Comparison of ENCODE assay signal across 10 cellular contexts in the genomic region with DNA sequence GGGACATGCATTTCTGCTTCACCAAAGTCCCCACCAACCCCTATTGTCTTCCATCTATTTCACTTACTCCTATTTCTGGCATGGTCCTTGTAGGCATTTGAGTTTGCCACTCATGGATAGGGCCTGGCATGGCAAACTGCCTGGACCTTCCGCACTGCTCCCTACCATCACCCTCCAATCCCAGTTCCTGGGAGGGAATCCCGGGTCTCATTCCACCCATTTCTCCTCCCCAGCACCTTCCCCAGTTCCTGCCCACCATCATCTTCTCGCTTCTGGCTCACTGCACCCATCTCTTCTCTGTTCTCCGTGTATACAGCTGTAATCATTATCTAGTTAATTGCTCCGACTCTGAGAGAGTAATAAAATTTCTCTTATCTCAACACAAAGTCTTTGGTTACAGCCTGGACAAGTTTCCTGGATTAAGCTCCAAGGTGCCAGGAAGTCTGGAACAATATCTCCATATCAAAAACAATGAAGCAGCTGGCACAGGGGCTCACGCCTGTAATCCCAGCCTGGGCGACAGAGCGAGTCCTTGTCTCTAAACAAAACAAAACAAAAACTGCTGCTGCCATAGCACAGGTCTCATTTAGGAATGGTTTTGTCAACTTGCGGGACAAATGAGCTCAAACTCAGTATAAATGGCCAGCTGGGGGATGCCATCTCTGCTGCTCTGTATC. TPM values are rescaled to one million over a fixed set of nuclear protein-coding genes. Genes with fewer than 3 reads are reported as not detected.
DNase-seq lines count a peak whose midpoint lies in the region; ATAC-seq, FAIRE-seq and TF ChIP-seq lines count a peak whose summit lies in the region.
"Had no signal": no experiment of that assay in that cellular context is flagged by ENCODE, and none has a peak within 500 bp of the region (broad histone marks: within the 10 kb centered on the region; RNA-seq: fewer than 3 reads in every experiment).

No MANE protein-coding gene starts in this region.

- H3K4me2 ChIP-seq in GM12878 (ENCODE audit: control insufficient read depth, insufficient read depth) = no peak overlapping the region

- H4K20me1 ChIP-seq in GM12878 (ENCODE audit: control insufficient read depth, insufficient read depth) = no peaks in the 10 kb centered on the region

- CTCF ChIA-PET in GM12878 (lab: Yijun Ruan, JAX) = interaction anchor here (0.8 to 5.4 kb wide), 12 partner anchors 8 to 223 kb away, joined by 3 to 76 read pairs (median 4); partner anchors contain the start of gene POLR2I

- no peak for TF ChIP-seq RAD21 in GM12878 (IDR thresholded peaks at IDR 0.05; ENCODE audit: insufficient read depth, low read depth, low read length)

- RAD21 ChIA-PET in GM12878 (lab: Charles Lee; ENCODE audit: unreplicated experiment) = interaction anchor here (0.9 to 5.0 kb wide), 5 partner anchors 40 to 238 kb away, joined by 3 to 69 read pairs (median 4); partner anchors contain the start of genes POLR2I and TBCB

- in situ Hi-C loops in GM12878 (cut with MboI) = no loop called here

- DNase-seq in D341Med (ENCODE audit: low spot score) = peak; percentile 68
- DNase-seq in NCI-H2029 (lab: John Stamatoyannopoulos, UW) = peak; percentile 88
- DNase-seq in GM12878 (ENCODE audit: low read depth, low spot score) = no peak
- DNase-seq in NCI-H187 (lab: John Stamatoyannopoulos, UW) = no peak
- no peak for DNase-seq in germinal center (ENCODE audit: low spot score)
- DNase-seq: foreskin melanocyte had no signal

- SMC1A ChIA-PET in GM12878 (lab: Charles Lee; ENCODE audit: uncharacterized antibody, unreplicated experiment) = interaction anchor here (0.8 to 3.5 kb wide), 5 partner anchors 41 to 275 kb away, joined by 3 to 38 read pairs (median 3); partner anchors contain the start of gene THAP8

- no peak for FAIRE-seq in GM12878 (lab: Jason Lieb, UNC)

- ATAC-seq in GM12878 = no peak
- ATAC-seq in GM19467 (IDR thresholded peaks at IDR 0.05; ENCODE audit: unreplicated experiment) = no peak
- no peak for ATAC-seq in GM21381 (IDR thresholded peaks at IDR 0.05; ENCODE audit: unreplicated experiment)

- no peak for TF ChIP-seq POLR2A in GM12878 (IDR thresholded peaks at IDR 0.05; ENCODE audit: low read depth, low read length)

- TF ChIP-seq CTCF in GM12878 (IDR thresholded peaks at IDR 0.05 in 2 of 3, conservative IDR thresholded peaks at IDR 0.05 in 1 of 3; ENCODE audit: control insufficient read depth in 2 of 3, extremely low read depth in 1 of 3, insufficient read depth in 1 of 3, low read depth in 3 of 3, low read length in 3 of 3) = no peak

- no peaks in the 10 kb centered on the region for H3K79me2 ChIP-seq in GM12878 (ENCODE audit: control insufficient read depth, insufficient read depth, low read length)

- H3K27ac ChIP-seq in GM12878 (ENCODE audit: control insufficient read depth, insufficient read depth) = no peak overlapping the region

- H2AFZ ChIP-seq in GM12878 (ENCODE audit: control insufficient read depth, low read depth, low read length) = no peak overlapping the region

- H3K4me3 ChIP-seq in GM12878 (no peak overlapping the region), mucosa of stomach (ENCODE audit: low read length) (no peak overlapping the region)

- TF ChIP-seq EP300 in GM12878 (IDR thresholded peaks at IDR 0.05; ENCODE audit: borderline replicate concordance in 1 of 2, control insufficient read depth in 1 of 2, low read depth in 2 of 2, low read length in 2 of 2) = no peak

- WGBS in GM12878 (ENCODE audit: insufficient coverage, insufficient replicate concordance, low lambda C conversion rate, missing lambda C conversion rate) = 91% methylated on average over 9 of the region's 9 CpGs

- no peaks in the 10 kb centered on the region for H3K27me3 ChIP-seq in GM12878 (replicated peaks in 1 of 2; ENCODE audit: control insufficient read depth in 2 of 2, insufficient read depth in 2 of 2, low read length in 1 of 2)
- no peaks in the 10 kb centered on the region for H3K27me3 ChIP-seq in mucosa of stomach (ENCODE audit: control insufficient read depth, insufficient read depth, low read length)

- H3K9ac ChIP-seq in GM12878 (ENCODE audit: control insufficient read depth, insufficient read depth, low read length) = no peak overlapping the region
- peak overlapping the region; percentile 28 for H3K9ac ChIP-seq in mucosa of stomach (ENCODE audit: low read length)

- intact Hi-C loops in GM12878 (cut with micrococcal nuclease; ENCODE audit: unreplicated experiment) = no loop called here

- H3K36me3 ChIP-seq in GM12878 (ENCODE audit: control insufficient read depth in 2 of 2, insufficient read depth in 2 of 2, low read length in 1 of 2) (no peaks in the 10 kb centered on the region), mucosa of stomach (ENCODE audit: control insufficient read depth, insufficient read depth, low read length) (no peaks in the 10 kb centered on the region)

- BruUV-seq in GM12878 (replicated peaks; lab: Mats Ljungman, UMichigan) = TSS peak; percentile 57

- POLR2A ChIA-PET in GM12878 (lab: Charles Lee) = interaction anchor here (1.0 kb wide), 1 partner anchor 41 kb away, joined by 7 read pairs; no protein-coding TSS in a partner anchor

- H3K4me1 ChIP-seq in GM12878 (ENCODE audit: control insufficient read depth, insufficient read depth, low read length) = no peaks in the 10 kb centered on the region
- H3K4me1 ChIP-seq in mucosa of stomach (ENCODE audit: control insufficient read depth, insufficient read depth, low read length) = peaks cover 8% of the 10 kb centered on the region

- H3K9me3 ChIP-seq in GM12878 (replicated peaks; ENCODE audit: control insufficient read depth, insufficient read depth, low read length) (no peaks in the 10 kb centered on the region), mucosa of stomach (ENCODE audit: control insufficient read depth, low read length) (no peaks in the 10 kb centered on the region)

RNA-seq across cellular contexts. Expression of gene COX7A1, which starts 17.0 kb away (rescaled TPM):
- total RNA-seq in GM12878 (2013; cell fraction: nucleolus; rRNA removed) = not detected in 2 replicates
- total RNA-seq in GM12878 (2014; rRNA removed) = not detected in 2 replicates
- not detected in 2 replicates for total RNA-seq in GM12878 (2014; rRNA removed; fragmentation: Illumina TruSeq; extraction: Trizol)
- total RNA-seq in GM12878 (2021) = not detected in 2 replicates
- polyA plus RNA-seq in GM12878 (2011; ENCODE audit: low read depth) = not detected
- polyA plus RNA-seq in GM12878 (2011; rRNA removed) = not detected in 2 replicates
- not detected in 2 replicates for polyA plus RNA-seq in GM12878 (2011; cell fraction: cytosol; rRNA removed)
- not detected in 2 replicates for polyA plus RNA-seq in GM12878 (2011; cell fraction: nucleus; rRNA removed)
- polyA plus RNA-seq in GM12878 (2012) = not detected in 2 replicates
- polyA plus RNA-seq in GM12878 (2014; fragmentation: Illumina TruSeq; extraction: Trizol) = not detected in 2 replicates
- not detected for polyA plus RNA-seq in GM12878 (2014; fragmentation: Nextera tagmentation; extraction: Ambion mirVana)
- not detected in 2 replicates for polyA plus RNA-seq in GM12878 (2014; rRNA removed)
- not detected for polyA plus RNA-seq in GM12878 (2016; fragmentation: Nextera tagmentation; extraction: Ambion mirVana)
- not detected in 2 replicates for polyA minus RNA-seq in GM12878 (2011; rRNA and poly(A)+ RNA removed)
- not detected in 2 replicates for polyA minus RNA-seq in GM12878 (2011; cell fraction: cytosol; rRNA and poly(A)+ RNA removed)
- polyA minus RNA-seq in GM12878 (2011; cell fraction: nucleus; rRNA and poly(A)+ RNA removed) = not detected in 2 replicates
- polyA plus RNA-seq: CD14-positive monocyte had no signal

RNA-seq across cellular contexts. Expression of gene CAPNS1, which starts 29.4 kb away (rescaled TPM):
- total RNA-seq in GM12878 (2013; cell fraction: nucleolus; rRNA removed) = 53.2 and 61.2 TPM in 2 replicates
- 232 and 266 TPM in 2 replicates for total RNA-seq in GM12878 (2014; rRNA removed)
- total RNA-seq in GM12878 (2014; rRNA removed; fragmentation: Illumina TruSeq; extraction: Trizol) = 210 and 223 TPM in 2 replicates
- total RNA-seq in GM12878 (2021) = 430 and 441 TPM in 2 replicates
- 195 TPM for polyA plus RNA-seq in GM12878 (2011; ENCODE audit: low read depth)
- polyA plus RNA-seq in GM12878 (2011; rRNA removed) = 251 and 562 TPM in 2 replicates
- polyA plus RNA-seq in GM12878 (2011; cell fraction: cytosol; rRNA removed) = 296 and 342 TPM in 2 replicates
- polyA plus RNA-seq in GM12878 (2011; cell fraction: nucleus; rRNA removed) = 181 and 231 TPM in 2 replicates
- polyA plus RNA-seq in GM12878 (2012) = 375 and 446 TPM in 2 replicates
- 366 and 491 TPM in 2 replicates for polyA plus RNA-seq in GM12878 (2014; fragmentation: Illumina TruSeq; extraction: Trizol)
- polyA plus RNA-seq in GM12878 (2014; fragmentation: Nextera tagmentation; extraction: Ambion mirVana) = 100 to 1,000 TPM in 1 of 2 experiments, 10 to 100 TPM in 1; 96.9 to 207 TPM
- 355 and 464 TPM in 2 replicates for polyA plus RNA-seq in GM12878 (2014; rRNA removed)
- polyA plus RNA-seq in GM12878 (2016; fragmentation: Nextera tagmentation; extraction: Ambion mirVana) = 100 to 1,000 TPM; 124 to 141 TPM
- polyA minus RNA-seq in GM12878 (2011; rRNA and poly(A)+ RNA removed) = 315 and 507 TPM in 2 replicates
- 177 and 196 TPM in 2 replicates for polyA minus RNA-seq in GM12878 (2011; cell fraction: cytosol; rRNA and poly(A)+ RNA removed)
- 33.4 and 51.8 TPM in 2 replicates for polyA minus RNA-seq in GM12878 (2011; cell fraction: nucleus; rRNA and poly(A)+ RNA removed)

RNA-seq across cellular contexts. Expression of gene ZNF565, which starts 45.2 kb away (rescaled TPM):
- total RNA-seq in GM12878 (2013; cell fraction: nucleolus; rRNA removed) = 6.9 and 7.9 TPM in 2 replicates
- total RNA-seq in GM12878 (2014; rRNA removed) = 1.7 and 1.8 TPM in 2 replicates
- 2.0 and 2.2 TPM in 2 replicates for total RNA-seq in GM12878 (2014; rRNA removed; fragmentation: Illumina TruSeq; extraction: Trizol)
- total RNA-seq in GM12878 (2021) = 1.7 and 1.9 TPM in 2 replicates
- 0.80 TPM for polyA plus RNA-seq in GM12878 (2011; ENCODE audit: low read depth)
- polyA plus RNA-seq in GM12878 (2011; rRNA removed) = 2.2 and 2.5 TPM in 2 replicates
- 1.2 and 1.4 TPM in 2 replicates for polyA plus RNA-seq in GM12878 (2011; cell fraction: cytosol; rRNA removed)
- 1.6 and 2.2 TPM in 2 replicates for polyA plus RNA-seq in GM12878 (2011; cell fraction: nucleus; rRNA removed)
- 1.3 and 1.6 TPM in 2 replicates for polyA plus RNA-seq in GM12878 (2012)
- polyA plus RNA-seq in GM12878 (2014; fragmentation: Illumina TruSeq; extraction: Trizol) = 1.9 and 2.0 TPM in 2 replicates
- polyA plus RNA-seq in GM12878 (2014; fragmentation: Nextera tagmentation; extraction: Ambion mirVana) = 1 to 10 TPM in 1 of 2 experiments, under 1 TPM in 1; 0.72 to 1.8 TPM
- 0.86 and 0.93 TPM in 2 replicates for polyA plus RNA-seq in GM12878 (2014; rRNA removed)
- 1 to 10 TPM; 1.4 to 2.0 TPM for polyA plus RNA-seq in GM12878 (2016; fragmentation: Nextera tagmentation; extraction: Ambion mirVana)
- 2.7 and 3.9 TPM in 2 replicates for polyA minus RNA-seq in GM12878 (2011; rRNA and poly(A)+ RNA removed)
- 1.3 and 1.6 TPM in 2 replicates for polyA minus RNA-seq in GM12878 (2011; cell fraction: cytosol; rRNA and poly(A)+ RNA removed)
- polyA minus RNA-seq in GM12878 (2011; cell fraction: nucleus; rRNA and poly(A)+ RNA removed) = 0.73 and 1.1 TPM in 2 replicates

RNA-seq across cellular contexts. Expression of gene ZNF146, which starts 45.7 kb away (rescaled TPM):
- 139 and 151 TPM in 2 replicates for total RNA-seq in GM12878 (2013; cell fraction: nucleolus; rRNA removed)
- total RNA-seq in GM12878 (2014; rRNA removed) (63.5 and 73.6 TPM in 2 replicates), GM12878 (2014; rRNA removed; fragmentation: Illumina TruSeq; extraction: Trizol) (110 and 112 TPM in 2 replicates), GM12878 (2021) (60.4 and 61.0 TPM in 2 replicates)
- polyA plus RNA-seq in GM12878 (2011; ENCODE audit: low read depth) = 29.4 TPM
- polyA plus RNA-seq in GM12878 (2011; rRNA removed) (80.3 and 128 TPM in 2 replicates), GM12878 (2014; fragmentation: Illumina TruSeq; extraction: Trizol) (115 and 152 TPM in 2 replicates), GM12878 (2014; fragmentation: Nextera tagmentation; extraction: Ambion mirVana) (10 to 100 TPM; 20.0 to 37.8 TPM), GM12878 (2014; rRNA removed) (47.8 and 52.6 TPM in 2 replicates), GM12878 (2016; fragmentation: Nextera tagmentation; extraction: Ambion mirVana) (10 to 100 TPM; 79.0 to 83.0 TPM)
- 30.1 and 41.4 TPM in 2 replicates for polyA plus RNA-seq in GM12878 (2011; cell fraction: cytosol; rRNA removed)
- 23.7 and 24.9 TPM in 2 replicates for polyA plus RNA-seq in GM12878 (2011; cell fraction: nucleus; rRNA removed)
- 32.6 and 56.3 TPM in 2 replicates for polyA plus RNA-seq in GM12878 (2012)
- 49.5 and 65.4 TPM in 2 replicates for polyA minus RNA-seq in GM12878 (2011; rRNA and poly(A)+ RNA removed)
- 29.0 and 29.9 TPM in 2 replicates for polyA minus RNA-seq in GM12878 (2011; cell fraction: cytosol; rRNA and poly(A)+ RNA removed)
- 15.4 and 21.0 TPM in 2 replicates for polyA minus RNA-seq in GM12878 (2011; cell fraction: nucleus; rRNA and poly(A)+ RNA removed)

RNA-seq across cellular contexts. Expression of gene TBCB, which starts 54.0 kb away (rescaled TPM):
- 24.0 and 32.3 TPM in 2 replicates for total RNA-seq in GM12878 (2013; cell fraction: nucleolus; rRNA removed)
- 141 and 156 TPM in 2 replicates for total RNA-seq in GM12878 (2014; rRNA removed)
- total RNA-seq in GM12878 (2014; rRNA removed; fragmentation: Illumina TruSeq; extraction: Trizol) = 80.1 and 86.0 TPM in 2 replicates
- total RNA-seq in GM12878 (2021) = 117 and 123 TPM in 2 replicates
- 42.7 TPM for polyA plus RNA-seq in GM12878 (2011; ENCODE audit: low read depth)
- 102 and 135 TPM in 2 replicates for polyA plus RNA-seq in GM12878 (2011; rRNA removed)
- 165 and 212 TPM in 2 replicates for polyA plus RNA-seq in GM12878 (2011; cell fraction: cytosol; rRNA removed)
- polyA plus RNA-seq in GM12878 (2011; cell fraction: nucleus; rRNA removed) = 123 and 141 TPM in 2 replicates
- 95.1 and 108 TPM in 2 replicates for polyA plus RNA-seq in GM12878 (2012)
- 50.0 and 83.5 TPM in 2 replicates for polyA plus RNA-seq in GM12878 (2014; fragmentation: Illumina TruSeq; extraction: Trizol)
- 10 to 100 TPM in 1 of 2 experiments, 1 to 10 TPM in 1; 9.4 to 18.3 TPM for polyA plus RNA-seq in GM12878 (2014; fragmentation: Nextera tagmentation; extraction: Ambion mirVana)
- 179 and 193 TPM in 2 replicates for polyA plus RNA-seq in GM12878 (2014; rRNA removed)
- polyA plus RNA-seq in GM12878 (2016; fragmentation: Nextera tagmentation; extraction: Ambion mirVana) = 100 to 1,000 TPM; 186 to 188 TPM
- 70.8 and 125 TPM in 2 replicates for polyA minus RNA-seq in GM12878 (2011; rRNA and poly(A)+ RNA removed)
- 30.5 and 38.1 TPM in 2 replicates for polyA minus RNA-seq in GM12878 (2011; cell fraction: cytosol; rRNA and poly(A)+ RNA removed)
- polyA minus RNA-seq in GM12878 (2011; cell fraction: nucleus; rRNA and poly(A)+ RNA removed) = 14.0 and 22.1 TPM in 2 replicates

Comparison
In these comparisons a context has a peak if more than half of its experiments do, and no peak if none do; other contexts are left out.
1. DNase-seq: peak in D341Med (single experiment) and NCI-H2029 (single experiment); none in GM12878 (single experiment), NCI-H187 (0 of 2) and germinal center (single experiment).